In genomic region chr1:160451119-160451858, GRCh38 we compare ENCODE assay signal across 1 cellular context.
TF ChIP-seq lines count a peak whose summit lies in the region.

No MANE protein-coding gene starts in this region.

TF ChIP-seq in GM12878, 131 proteins besides CTCF, POLR2A, EP300 and RAD21 (continued from another document):
- TF ChIP-seq ZBTB4 (CRISPR knock-in tag; IDR thresholded peaks at IDR 0.05) (no peak), JUNB (IDR thresholded peaks at IDR 0.05) (peak; percentile 13; the same call in 1 of the 2 replicates), STAT1 (conservative IDR thresholded peaks at IDR 0.05) (no peak), GABPA (IDR thresholded peaks at IDR 0.05; ENCODE audit: low read depth) (no peak), MTA3 (IDR thresholded peaks at IDR 0.05; ENCODE audit: borderline replicate concordance, low read length) (0 out of 2 replicates have a peak, but pooled peaks have one; percentile 20), IKZF2 (IDR thresholded peaks at IDR 0.05) (0 out of 4 replicates have a peak, but pooled peaks of 1 of the 2 experiments have one; percentile 25), HDAC6 (IDR thresholded peaks at IDR 0.05; ENCODE audit: unreplicated experiment) (no peak), POLR2AphosphoS5 (IDR thresholded peaks at IDR 0.05; ENCODE audit: low read length) (no peak), POU2F2 (IDR thresholded peaks at IDR 0.05; ENCODE audit: borderline replicate concordance, low read depth, low read length) (peak; percentile 75; the same call in 2 of the 3 replicates)
TF ChIP-seq in GM12878: peak in this region for 6.
